Comparison of ENCODE assay signal across 9 cellular contexts in the genomic region with DNA sequence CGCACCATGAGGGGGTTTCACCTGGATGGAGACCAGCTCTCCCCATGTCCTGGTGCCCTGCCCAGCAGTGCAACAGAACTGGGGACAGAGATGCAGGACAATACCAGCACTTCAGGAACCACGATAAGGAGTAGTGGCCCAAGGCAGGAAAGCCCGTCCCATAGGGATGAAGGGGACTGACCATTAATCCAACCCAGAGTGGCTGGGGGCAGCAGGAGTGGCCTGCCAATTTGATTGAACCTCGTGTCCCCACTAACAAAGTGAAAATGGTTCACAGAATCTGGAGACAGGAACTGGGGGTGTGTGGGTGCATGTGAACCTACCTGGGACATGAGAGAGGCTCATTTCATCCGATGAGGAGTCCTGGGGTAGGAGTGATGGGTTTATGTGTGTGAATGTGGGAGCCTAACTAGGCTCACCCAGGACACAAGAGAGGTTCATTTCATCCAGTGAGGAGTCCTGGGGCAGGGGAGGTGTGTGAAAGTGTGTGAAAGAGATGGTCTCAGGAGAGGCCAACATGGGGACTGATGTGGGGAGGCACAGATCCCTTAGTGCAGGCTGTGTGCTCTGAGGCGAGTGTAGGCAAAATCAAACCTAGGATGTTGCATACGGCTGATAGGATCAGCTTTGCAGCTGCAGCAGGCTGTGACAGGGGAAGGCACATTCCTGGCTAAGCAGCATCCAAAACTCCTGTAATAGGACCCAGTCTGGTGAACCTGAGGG.
DNase-seq lines count a peak whose midpoint lies in the region; ATAC-seq and TF ChIP-seq lines count a peak whose summit lies in the region.
"Had no signal": no experiment of that assay in that cellular context is flagged by ENCODE, and none has a peak within 500 bp of the region (broad histone marks: within the 10 kb centered on the region; RNA-seq: fewer than 3 reads in every experiment).

No MANE protein-coding gene starts in this region.

- DNase-seq in activated naive CD4-positive, alpha-beta T cell (lab: John Stamatoyannopoulos, UW), result no peak
- DNase-seq in breast epithelium (ENCODE audit: low spot score in 2 of 2) (no peak), upper lobe of right lung (no peak), SW480 (ENCODE audit: low spot score) (no peak)

- H3K27ac Mint-ChIP-seq in activated naive CD4-positive, alpha-beta T cell treated with anti-CD3 and anti-CD28 coated beads, Interleukin-2, amount 50 U/mL, for 24 hours, result peak overlapping the region; percentile 63

- H3K4me3 Mint-ChIP-seq in activated naive CD4-positive, alpha-beta T cell treated with anti-CD3 and anti-CD28 coated beads, Interleukin-2, amount 50 U/mL, for 24 hours, result peak overlapping the region; percentile 91

- no peaks in the 10 kb centered on the region for H3K27me3 ChIP-seq in breast epithelium
- no peaks in the 10 kb centered on the region for H3K27me3 ChIP-seq in muscle layer of duodenum (ENCODE audit: low read depth, low read length)
- H3K27me3 ChIP-seq in upper lobe of right lung, result no peaks in the 10 kb centered on the region

- no peak for TF ChIP-seq CTCF in breast epithelium (IDR thresholded peaks at IDR 0.05)
- no peak for TF ChIP-seq CTCF in upper lobe of right lung (IDR thresholded peaks at IDR 0.05)

- peaks cover 4% of the 10 kb centered on the region for H3K9me3 Mint-ChIP-seq in activated naive CD4-positive, alpha-beta T cell treated with anti-CD3 and anti-CD28 coated beads, Interleukin-2, amount 50 U/mL, for 24 hours

- TF ChIP-seq POLR2A in breast epithelium (IDR thresholded peaks at IDR 0.05), result no peak

- H3K27ac ChIP-seq in breast epithelium (peak overlapping the region; percentile 68 to 82), muscle layer of duodenum (ENCODE audit: low read length) (no peak overlapping the region), upper lobe of right lung (peak overlapping the region; percentile 72)
- H3K27ac ChIP-seq: C4-2B had no signal

- ATAC-seq in upper lobe of right lung (peak; percentile 26), HG03025 (IDR thresholded peaks at IDR 0.05; ENCODE audit: low FRiP score, unreplicated experiment) (no peak), GM21529 (IDR thresholded peaks at IDR 0.05; ENCODE audit: unreplicated experiment) (no peak)

- peaks cover 0 to 2% of the 10 kb centered on the region in 2 donors for H3K4me1 ChIP-seq in breast epithelium
- H3K4me1 ChIP-seq in muscle layer of duodenum (ENCODE audit: control insufficient read depth in 1 of 2, insufficient read depth in 2 of 2, low read length in 2 of 2), result peaks cover 0 to 11% of the 10 kb centered on the region in 2 donors
- H3K4me1 ChIP-seq in upper lobe of right lung, result peaks cover 6% of the 10 kb centered on the region

- intact Hi-C loops in breast epithelium (cut with DNase I; ENCODE audit: low total_unique reads), result no loop called here
- intact Hi-C loops in upper lobe of right lung (cut with DNase I), result no loop called here

- H3K9me3 ChIP-seq in breast epithelium (no peaks in the 10 kb centered on the region), muscle layer of duodenum (ENCODE audit: control insufficient read depth in 1 of 2, low read length in 2 of 2) (no peaks in the 10 kb centered on the region), upper lobe of right lung (no peaks in the 10 kb centered on the region)

- peak overlapping the region; percentile 48 to 67 (median 54) for H3K4me3 ChIP-seq in breast epithelium
- H3K4me3 ChIP-seq in muscle layer of duodenum (ENCODE audit: low read depth in 1 of 2, low read length in 2 of 2), result peak overlapping the region; percentile 55 to 77
- H3K4me3 ChIP-seq in upper lobe of right lung, result peak overlapping the region; percentile 48

- peaks cover 3% of the 10 kb centered on the region for H3K36me3 Mint-ChIP-seq in activated naive CD4-positive, alpha-beta T cell treated with anti-CD3 and anti-CD28 coated beads, Interleukin-2, amount 50 U/mL, for 24 hours

- H3K4me1 Mint-ChIP-seq in activated naive CD4-positive, alpha-beta T cell treated with anti-CD3 and anti-CD28 coated beads, Interleukin-2, amount 50 U/mL, for 24 hours, result peaks cover 29% of the 10 kb centered on the region

- H3K36me3 ChIP-seq in breast epithelium, result no peaks in the 10 kb centered on the region
- no peaks in the 10 kb centered on the region for H3K36me3 ChIP-seq in muscle layer of duodenum (ENCODE audit: control insufficient read depth in 1 of 2, insufficient read depth in 2 of 2, low read length in 2 of 2)
- no peaks in the 10 kb centered on the region for H3K36me3 ChIP-seq in upper lobe of right lung

- H3K27me3 Mint-ChIP-seq in activated naive CD4-positive, alpha-beta T cell treated with anti-CD3 and anti-CD28 coated beads, Interleukin-2, amount 50 U/mL, for 24 hours, result no peaks in the 10 kb centered on the region
